ENCODE assay signal across 14 cellular contexts in genomic region chr2:65749549-65749948, GRCh38.
DNase-seq lines count a peak whose midpoint lies in the region; ATAC-seq and TF ChIP-seq lines count a peak whose summit lies in the region.
"Had no signal": no experiment of that assay in that cellular context is flagged by ENCODE, and none has a peak within 500 bp of the region (broad histone marks: within the 10 kb centered on the region; RNA-seq: fewer than 3 reads in every experiment).

No MANE protein-coding gene starts in this region.

- H3K27me3 Mint-ChIP-seq in chondrocyte (ENCODE audit: low read depth), result peaks cover 3% of the 10 kb centered on the region
- H3K27me3 Mint-ChIP-seq in nephron progenitor cell (ENCODE audit: low read depth, poor library complexity), result peaks cover 2% of the 10 kb centered on the region
- H3K27me3 Mint-ChIP-seq in activated T-helper 1 cell treated with anti-CD3 and anti-CD28 coated beads, Interleukin-12 subunit alpha, Interleukin-12 subunit beta, Interleukin-2, Interleukin-4 antibody, amounts not matched to agents 30 ng/mL and 10 ng/mL and 1 ng/mL, durations not matched to agents 14 hours and 24 hours and 36 hours (ENCODE audit: insufficient read depth), result peaks cover 3% of the 10 kb centered on the region

- H3K9me3 Mint-ChIP-seq in chondrocyte (ENCODE audit: low read depth), result no peaks in the 10 kb centered on the region
- peaks cover under 1% of the 10 kb centered on the region for H3K9me3 Mint-ChIP-seq in nephron progenitor cell
- H3K9me3 Mint-ChIP-seq in activated T-helper 1 cell treated with anti-CD3 and anti-CD28 coated beads, Interleukin-12 subunit alpha, Interleukin-12 subunit beta, Interleukin-2, Interleukin-4 antibody, amounts not matched to agents 30 ng/mL and 10 ng/mL and 1 ng/mL, durations not matched to agents 14 hours and 24 hours and 36 hours, result no peaks in the 10 kb centered on the region

- H3K36me3 Mint-ChIP-seq in chondrocyte (ENCODE audit: low read depth) (no peaks in the 10 kb centered on the region), nephron progenitor cell (ENCODE audit: low read depth) (no peaks in the 10 kb centered on the region)
- H3K36me3 Mint-ChIP-seq in activated T-helper 1 cell treated with anti-CD3 and anti-CD28 coated beads, Interleukin-12 subunit alpha, Interleukin-12 subunit beta, Interleukin-2, Interleukin-4 antibody, amounts not matched to agents 30 ng/mL and 10 ng/mL and 1 ng/mL, durations not matched to agents 14 hours and 24 hours and 36 hours (ENCODE audit: low read depth), result no peaks in the 10 kb centered on the region

- BruUV-seq in PC-3 (replicated peaks; lab: Mats Ljungman, UMichigan), result no TSS peak

- H3K9me2 ChIP-seq in PC-3 (replicated peaks; ENCODE audit: low read length), result no peaks in the 10 kb centered on the region

- H3F3A ChIP-seq in PC-3 (ENCODE audit: low read length, unreplicated experiment), result no peaks in the 10 kb centered on the region

- TF ChIP-seq CTCF in PC-3 (conservative IDR thresholded peaks at IDR 0.05; ENCODE audit: low read depth, low read length), result no peak
- TF ChIP-seq CTCF in chondrocyte (IDR thresholded peaks at IDR 0.05), result no peak
- TF ChIP-seq CTCF in nephron progenitor cell (IDR thresholded peaks at IDR 0.05), result no peak

- H3K27me3 ChIP-seq in PC-3 (ENCODE audit: low read length), result peaks cover 18% of the 10 kb centered on the region; the same call in 1 of the 2 replicates
- H3K27me3 ChIP-seq: left lung, stomach had no signal

- H3K27ac ChIP-seq in PC-3 (ENCODE audit: low read length), result no peak overlapping the region
- H3K27ac ChIP-seq: left lung, prostate gland, stomach had no signal

- H3K9me3 ChIP-seq in PC-3 (ENCODE audit: low read length), result no peaks in the 10 kb centered on the region
- H3K9me3 ChIP-seq: prostate gland, stomach had no signal

- POLR2A ChIA-PET in PC-3 (lab: Charles Lee; ENCODE audit: unreplicated experiment), result no interaction called here

- CTCF ChIA-PET in PC-3 (lab: Charles Lee), result no interaction called here

- peak overlapping the region; percentile 48 for H2AFZ ChIP-seq in PC-3 (ENCODE audit: low read length)

- H3K4me2 ChIP-seq in PC-3 (ENCODE audit: low read length), result no peak overlapping the region

- H3K9ac ChIP-seq in PC-3 (ENCODE audit: low read length), result no peak overlapping the region

- H3K4me1 Mint-ChIP-seq in chondrocyte (ENCODE audit: low read depth) (peaks cover 19% of the 10 kb centered on the region), nephron progenitor cell (peaks cover 29% of the 10 kb centered on the region)
- H3K4me1 Mint-ChIP-seq in activated T-helper 1 cell treated with anti-CD3 and anti-CD28 coated beads, Interleukin-12 subunit alpha, Interleukin-12 subunit beta, Interleukin-2, Interleukin-4 antibody, amounts not matched to agents 30 ng/mL and 10 ng/mL and 1 ng/mL, durations not matched to agents 14 hours and 24 hours and 36 hours (ENCODE audit: low read depth), result no peaks in the 10 kb centered on the region

- in situ Hi-C loops in Caki2 (cut with HindIII; ENCODE audit: low pct_unique_long_range_greater_than_20kb, low sequenced_read_pairs), result no loop called here

- DNase-seq in Caki2 (ENCODE audit: low read depth) (peak; percentile 70), PC-3 (peak; percentile 57), chondrocyte (ENCODE audit: low spot score) (no peak), nephron progenitor cell (no peak), cerebellar nuclear complex (lab: John Stamatoyannopoulos, UW) (no peak), NCI-H1105 (lab: John Stamatoyannopoulos, UW) (no peak)
- DNase-seq in activated T-helper 1 cell treated with anti-CD3 and anti-CD28 coated beads, Interleukin-12 subunit alpha, Interleukin-12 subunit beta, Interleukin-2, Interleukin-4 antibody, amounts not matched to agents 30 ng/mL and 10 ng/mL and 1 ng/mL, durations not matched to agents 14 hours and 24 hours and 36 hours (ENCODE audit: low spot score), result no peak
- DNase-seq: activated CD4-positive, alpha-beta T cell treated with anti-CD3 and anti-CD28 coated beads, Interleukin-2, amount 50 U/mL, for 48 hours; Kasumi-1; left lung; NCI-H1694 treated with DMSO at 0.1 percent for 48 hours; stomach had no signal

- ATAC-seq in PC-3 (peak; percentile 24; the same call in 1 of the 2 replicates), HG02870 (IDR thresholded peaks at IDR 0.05; ENCODE audit: unreplicated experiment) (no peak)
- ATAC-seq: left lung had no signal

- H3K4me1 ChIP-seq in PC-3 (ENCODE audit: insufficient read depth, low read length), result peaks cover 3% of the 10 kb centered on the region; the same call in 1 of the 2 replicates
- H3K4me1 ChIP-seq: left lung, prostate gland, stomach had no signal

- no peaks in the 10 kb centered on the region for H4K20me1 ChIP-seq in PC-3 (ENCODE audit: low read length)

- H3K4me3 ChIP-seq in PC-3 (ENCODE audit: low read length), result no peak overlapping the region
- H3K4me3 ChIP-seq: left lung, prostate gland, stomach had no signal

- H3K27ac Mint-ChIP-seq in chondrocyte (ENCODE audit: unreplicated experiment), result peak overlapping the region; percentile 64
- peak overlapping the region; percentile 71 for H3K27ac Mint-ChIP-seq in nephron progenitor cell
- no peak overlapping the region for H3K27ac Mint-ChIP-seq in activated T-helper 1 cell treated with anti-CD3 and anti-CD28 coated beads, Interleukin-12 subunit alpha, Interleukin-12 subunit beta, Interleukin-2, Interleukin-4 antibody, amounts not matched to agents 30 ng/mL and 10 ng/mL and 1 ng/mL, durations not matched to agents 14 hours and 24 hours and 36 hours

- H3K4me3 Mint-ChIP-seq in chondrocyte (ENCODE audit: unreplicated experiment) (no peak overlapping the region), nephron progenitor cell (no peak overlapping the region)
- H3K4me3 Mint-ChIP-seq in activated T-helper 1 cell treated with anti-CD3 and anti-CD28 coated beads, Interleukin-12 subunit alpha, Interleukin-12 subunit beta, Interleukin-2, Interleukin-4 antibody, amounts not matched to agents 30 ng/mL and 10 ng/mL and 1 ng/mL, durations not matched to agents 14 hours and 24 hours and 36 hours, result no peak overlapping the region

- H3K36me3 ChIP-seq in PC-3 (ENCODE audit: low read depth, low read length), result no peaks in the 10 kb centered on the region
- H3K36me3 ChIP-seq: left lung, prostate gland, stomach had no signal

- intact Hi-C loops in PC-3 (cut with micrococcal nuclease), result no loop called here
- intact Hi-C loops in activated T-helper 1 cell treated with anti-CD3 and anti-CD28 coated beads, Interleukin-12 subunit alpha, Interleukin-12 subunit beta, Interleukin-2, Interleukin-4 antibody, amounts not matched to agents 30 ng/mL and 10 ng/mL and 1 ng/mL, durations not matched to agents 14 hours and 24 hours and 36 hours (cut with micrococcal nuclease), result no loop called here

- no peaks in the 10 kb centered on the region for H3K79me2 ChIP-seq in PC-3 (ENCODE audit: low read length)

Comparison
In these comparisons a context has a peak if more than half of its experiments do, and no peak if none do; other contexts are left out.
1. DNase-seq: peak in Caki2 (single experiment) and PC-3 (single experiment); none in chondrocyte (single experiment), nephron progenitor cell (single experiment), cerebellar nuclear complex (0 of 2), NCI-H1105 (single experiment) and activated T-helper 1 cell treated with anti-CD3 and anti-CD28 coated beads, Interleukin-12 subunit alpha, Interleukin-12 subunit beta, Interleukin-2, Interleukin-4 antibody, amounts not matched to agents 30 ng/mL and 10 ng/mL and 1 ng/mL, durations not matched to agents 14 hours and 24 hours and 36 hours (single experiment).